9 cellular contexts compared by ENCODE assay signal in genomic region chr4:173252024-173252935, GRCh38.
DNase-seq lines count a peak whose midpoint lies in the region; ATAC-seq and TF ChIP-seq lines count a peak whose summit lies in the region.
"Had no signal": no experiment of that assay in that cellular context is flagged by ENCODE, and none has a peak within 500 bp of the region (broad histone marks: within the 10 kb centered on the region; RNA-seq: fewer than 3 reads in every experiment).

No MANE protein-coding gene starts in this region.

- ATAC-seq in GM19397 (IDR thresholded peaks at IDR 0.05; ENCODE audit: unreplicated experiment), result peak; percentile 95
- ATAC-seq in HG03280 (IDR thresholded peaks at IDR 0.05; ENCODE audit: unreplicated experiment), result peak; percentile 72

- H3K4me3 ChIP-seq in cardiac fibroblast (replicated peaks in 1 of 2; ENCODE audit: low read depth in 2 of 2, low read length in 2 of 2), result no peak overlapping the region
- H3K4me3 ChIP-seq: skin epidermis had no signal

- no peak for TF ChIP-seq CTCF in cardiac fibroblast (IDR thresholded peaks at IDR 0.05; ENCODE audit: low read depth, low read length)

- peak; percentile 86 for DNase-seq in DMS 273 treated with DMSO at 0.1 percent for 48 hours (lab: John Stamatoyannopoulos, UW)
- DNase-seq in NCI-H526 (lab: John Stamatoyannopoulos, UW), result peak; percentile 24 to 56
- peak; percentile 93 to 99 for DNase-seq in cardiac fibroblast (ENCODE audit: low read depth in 2 of 2)
- DNase-seq in midbrain (lab: John Stamatoyannopoulos, UW), result peak; percentile 23
- DNase-seq in DMS114 treated with DMSO at 0.1 percent for 48 hours (lab: John Stamatoyannopoulos, UW; ENCODE audit: unreplicated experiment), result no peak
- DNase-seq in T-helper 9 cell, result no peak

Comparison
In these comparisons a context has a peak if more than half of its experiments do, and no peak if none do; other contexts are left out.
1. DNase-seq: peak in DMS 273 treated with DMSO at 0.1 percent for 48 hours (single experiment), NCI-H526 (2 of 2), cardiac fibroblast (2 of 2) and midbrain (single experiment); none in DMS114 treated with DMSO at 0.1 percent for 48 hours (single experiment) and T-helper 9 cell (single experiment).